Comparison of ENCODE assay signal across 27 cellular contexts in genomic region chr3:136050250-136050649, GRCh38.
"Had no signal": no experiment of that assay in that cellular context is flagged by ENCODE, and none has a peak within 500 bp of the region (broad histone marks: within the 10 kb centered on the region; RNA-seq: fewer than 3 reads in every experiment).

No MANE protein-coding gene starts in this region.

- DNase-seq: activated CD4-positive, alpha-beta T cell treated with anti-CD3 and anti-CD28 coated beads for 1 hour; activated CD4-positive, alpha-beta T cell treated with anti-CD3 and anti-CD28 coated beads, Interleukin-2, amount 10 ng/mL, durations not matched to agents 7 days and 5 days; activated CD4-positive, alpha-beta T cell treated with anti-CD3 and anti-CD28 coated beads, Interleukin-2, amount 50 U/mL, for 48 hours; activated CD4-positive, CD25-positive, alpha-beta regulatory T cell; activated CD8-positive, alpha-beta T cell treated with anti-CD3 and anti-CD28 coated beads, Interleukin-2, amount 10 ng/mL, durations not matched to agents 7 days and 5 days; activated gamma-delta T cell; activated naive CD4-positive, alpha-beta T cell treated with Interleukin-2 at 50 U/mL for 16 hours; activated naive CD8-positive, alpha-beta T cell treated with anti-CD3 and anti-CD28 coated beads, Interleukin-2, amount 10 ng/mL, durations not matched to agents 7 days and 5 days; activated T-cell treated with anti-CD3 and anti-CD28 coated beads, Interleukin-2, amount 50 U/mL, for 24 hours; amygdala; NCI-H1105; NCI-H1436; NCI-H1694; NCI-H1930; NCI-H2081 treated with DMSO at 0.1 percent for 48 hours; NCI-H510A; NCI-H526; NCI-H748 treated with DMSO at 0.1 percent for 48 hours; PC-9; SHP77; SJCRH30; T1000; WERI-Rb-1 had no signal

- H3K27me3 ChIP-seq: ascending aorta, cardiac muscle cell, SJCRH30 had no signal

- H3K36me3 ChIP-seq: WERI-Rb-1 had no signal

- H3K27ac ChIP-seq: ascending aorta, cardiac muscle cell, PC-9, SJCRH30, SK-N-MC, WERI-Rb-1 had no signal

- H3K4me2 ChIP-seq: PC-9 had no signal

- H3K9me3 ChIP-seq: ascending aorta, SJCRH30 had no signal

- ATAC-seq: activated CD8-positive, alpha-beta T cell treated with anti-CD3 and anti-CD28 coated beads, Interleukin-2, amount 10 ng/mL, durations not matched to agents 7 days and 5 days; K562 had no signal

- H3K4me1 ChIP-seq: ascending aorta, SJCRH30 had no signal

- H3K4me3 ChIP-seq: ascending aorta, cardiac muscle cell, K562, PC-9, SJCRH30, SK-N-MC had no signal
